Comparison of ENCODE assay signal across 20 cellular contexts in the genomic region with DNA sequence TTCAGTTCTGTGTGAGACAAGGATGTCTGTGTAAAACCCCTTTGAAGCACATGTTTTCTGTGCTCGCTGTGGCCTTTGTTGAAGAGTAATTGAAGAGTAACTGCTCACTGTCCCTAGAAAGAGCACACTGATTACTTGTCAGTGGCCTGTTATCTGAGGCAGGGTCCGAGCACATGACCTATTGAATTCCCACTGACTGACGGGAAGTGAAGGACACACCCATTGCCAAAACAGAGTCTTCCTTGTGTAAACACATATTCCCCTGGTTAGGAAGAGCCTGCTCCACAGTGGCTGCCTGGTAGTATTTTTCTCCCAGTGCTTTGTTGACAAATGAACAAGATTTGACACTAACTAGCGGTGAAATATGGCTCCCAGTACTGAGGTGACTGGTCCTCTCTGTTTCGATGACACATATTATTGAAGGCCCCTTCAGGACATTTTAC.
DNase-seq lines count a peak whose midpoint lies in the region; ATAC-seq, FAIRE-seq and TF ChIP-seq lines count a peak whose summit lies in the region.
"Had no signal": no experiment of that assay in that cellular context is flagged by ENCODE, and none has a peak within 500 bp of the region (broad histone marks: within the 10 kb centered on the region; RNA-seq: fewer than 3 reads in every experiment).

No MANE protein-coding gene starts in this region.

- H3K36me3 ChIP-seq in GM12878 (ENCODE audit: control insufficient read depth in 2 of 2, insufficient read depth in 2 of 2, low read length in 1 of 2), result no peaks in the 10 kb centered on the region
- H3K36me3 ChIP-seq: cardiac muscle cell had no signal

- H3K4me3 Mint-ChIP-seq in nephron progenitor cell, result no peak overlapping the region
- H3K4me3 Mint-ChIP-seq: activated CD4-positive, alpha-beta memory T cell treated with anti-CD3 and anti-CD28 coated beads for 36 hours had no signal

- H3K4me1 Mint-ChIP-seq in nephron progenitor cell, result peaks cover 54% of the 10 kb centered on the region

- no peaks in the 10 kb centered on the region for H3K27me3 ChIP-seq in GM12878 (replicated peaks in 1 of 2; ENCODE audit: control insufficient read depth in 2 of 2, insufficient read depth in 2 of 2, low read length in 1 of 2)
- H3K27me3 ChIP-seq: cardiac muscle cell, hepatocyte had no signal

- H3K9ac ChIP-seq in GM12878 (ENCODE audit: control insufficient read depth, insufficient read depth, low read length), result no peak overlapping the region

- no peaks in the 10 kb centered on the region for H3K36me3 Mint-ChIP-seq in nephron progenitor cell (ENCODE audit: low read depth)
- H3K36me3 Mint-ChIP-seq: activated CD4-positive, alpha-beta memory T cell treated with anti-CD3 and anti-CD28 coated beads for 36 hours had no signal

- WGBS in GM12878 (ENCODE audit: insufficient coverage, insufficient replicate concordance, low lambda C conversion rate, missing lambda C conversion rate), result 20% methylated on average over 5 of the region's 5 CpGs

- 0 out of 2 replicates have a peak overlapping the region, but pooled peaks have one; percentile 15 for H2AFZ ChIP-seq in GM12878 (ENCODE audit: control insufficient read depth, low read depth, low read length)
- H2AFZ ChIP-seq: hepatocyte had no signal

- H3K9me3 Mint-ChIP-seq in nephron progenitor cell, result no peaks in the 10 kb centered on the region
- H3K9me3 Mint-ChIP-seq: activated CD4-positive, alpha-beta memory T cell treated with anti-CD3 and anti-CD28 coated beads for 36 hours had no signal

- H4K20me1 ChIP-seq in GM12878 (ENCODE audit: control insufficient read depth, insufficient read depth), result no peaks in the 10 kb centered on the region

- CTCF ChIA-PET in GM12878 (lab: Yijun Ruan, JAX), result no interaction called here

- TF ChIP-seq RAD21 in GM12878 (IDR thresholded peaks at IDR 0.05; ENCODE audit: insufficient read depth, low read depth, low read length), result no peak

- peak overlapping the region; percentile 83 for H3K27ac Mint-ChIP-seq in nephron progenitor cell
- H3K27ac Mint-ChIP-seq: activated CD4-positive, alpha-beta memory T cell treated with anti-CD3 and anti-CD28 coated beads for 36 hours had no signal

- POLR2A ChIA-PET in GM12878 (lab: Charles Lee), result no interaction called here

- RAD21 ChIA-PET in GM12878 (lab: Charles Lee; ENCODE audit: unreplicated experiment), result no interaction called here

- no peak overlapping the region for H3K27ac ChIP-seq in GM12878 (ENCODE audit: control insufficient read depth, insufficient read depth)
- H3K27ac ChIP-seq: cardiac muscle cell, hepatocyte had no signal

- no TSS peak for BruUV-seq in GM12878 (replicated peaks; lab: Mats Ljungman, UMichigan)

- no peaks in the 10 kb centered on the region for H3K4me1 ChIP-seq in GM12878 (ENCODE audit: control insufficient read depth, insufficient read depth, low read length)

- no peak overlapping the region for H3K4me3 ChIP-seq in GM12878
- H3K4me3 ChIP-seq: cardiac muscle cell, hepatocyte had no signal

- no peak for TF ChIP-seq POLR2A in GM18505 (IDR thresholded peaks at IDR 0.05; ENCODE audit: borderline replicate concordance, extremely low read depth, insufficient read depth, insufficient read length)
- no peak for TF ChIP-seq POLR2A in GM12878 (IDR thresholded peaks at IDR 0.05; ENCODE audit: low read depth, low read length)

- no peak for DNase-seq in GM12878 (ENCODE audit: low read depth, low spot score)
- no peak for DNase-seq in nephron progenitor cell
- no peak for DNase-seq in AML-193 (lab: John Stamatoyannopoulos, UW)
- DNase-seq in activated gamma-delta T cell treated with Interleukin-2 at 50 U/mL for 16 hours, result no peak
- DNase-seq: activated CD4-positive, alpha-beta memory T cell treated with anti-CD3 and anti-CD28 coated beads for 36 hours; activated T-cell treated with anti-CD3 and anti-CD28 coated beads, Interleukin-2, amount 50 U/mL, for 48 hours; Calu3; effector memory CD4-positive, alpha-beta T cell; KBM-7; NCI-H1105; NCI-H446; OCI-M1 had no signal

- no peak overlapping the region for H3K4me2 ChIP-seq in GM12878 (ENCODE audit: control insufficient read depth, insufficient read depth)
- H3K4me2 ChIP-seq: hepatocyte had no signal

- in situ Hi-C loops in GM12878 (cut with MboI), result no loop called here

- peaks cover 8% of the 10 kb centered on the region for H3K27me3 Mint-ChIP-seq in nephron progenitor cell (ENCODE audit: low read depth, poor library complexity)

- no peaks in the 10 kb centered on the region for H3K9me3 ChIP-seq in GM12878 (replicated peaks; ENCODE audit: control insufficient read depth, insufficient read depth, low read length)

- peak; percentile 46 for ATAC-seq in GM18505 (IDR thresholded peaks at IDR 0.05; ENCODE audit: unreplicated experiment)
- peak; percentile 46 for ATAC-seq in HG03432 (IDR thresholded peaks at IDR 0.05; ENCODE audit: unreplicated experiment)
- ATAC-seq in GM12878, result peak; percentile 46
- ATAC-seq in HG02970 (IDR thresholded peaks at IDR 0.05; ENCODE audit: low FRiP score, unreplicated experiment), result no peak
- ATAC-seq in HG02763 (IDR thresholded peaks at IDR 0.05; ENCODE audit: unreplicated experiment), result no peak
- ATAC-seq: HCT116, SK-N-SH treated with all-trans-retinoic acid at 6 μM for 48 hours had no signal

- no peak for FAIRE-seq in GM12878 (lab: Jason Lieb, UNC)

- SMC1A ChIA-PET in GM12878 (lab: Charles Lee; ENCODE audit: uncharacterized antibody, unreplicated experiment), result no interaction called here

- no peak for TF ChIP-seq EP300 in GM12878 (IDR thresholded peaks at IDR 0.05; ENCODE audit: borderline replicate concordance in 1 of 2, control insufficient read depth in 1 of 2, low read depth in 2 of 2, low read length in 2 of 2)

- H3K79me2 ChIP-seq in GM12878 (ENCODE audit: control insufficient read depth, insufficient read depth, low read length), result no peaks in the 10 kb centered on the region
- H3K79me2 ChIP-seq: hepatocyte had no signal

- no peak for TF ChIP-seq CTCF in GM12878 (IDR thresholded peaks at IDR 0.05 in 2 of 3, conservative IDR thresholded peaks at IDR 0.05 in 1 of 3; ENCODE audit: control insufficient read depth in 2 of 3, extremely low read depth in 1 of 3, insufficient read depth in 1 of 3, low read depth in 3 of 3, low read length in 3 of 3)
- no peak for TF ChIP-seq CTCF in nephron progenitor cell (IDR thresholded peaks at IDR 0.05)

- intact Hi-C loops in GM12878 (cut with micrococcal nuclease; ENCODE audit: unreplicated experiment), result no loop called here

TF ChIP-seq in GM12878, 131 proteins besides CTCF, POLR2A, EP300 and RAD21:
- TF ChIP-seq SREBF2 (IDR thresholded peaks at IDR 0.05; ENCODE audit: low read length) (no peak), FOXM1 (IDR thresholded peaks at IDR 0.05; ENCODE audit: low read depth, low read length) (0 out of 2 replicates have a peak, but pooled peaks have one; percentile 20), NFIC (IDR thresholded peaks at IDR 0.05; ENCODE audit: low read depth, low read length) (peak; percentile 38; the same call in 1 of the 2 replicates), RUNX3 (IDR thresholded peaks at IDR 0.05; ENCODE audit: low read length) (0 out of 2 replicates have a peak, but pooled peaks have one; percentile 30), ASH2L (IDR thresholded peaks at IDR 0.05; ENCODE audit: borderline replicate concordance, low read depth) (no peak), IKZF2 (IDR thresholded peaks at IDR 0.05) (no peak), JUNB (IDR thresholded peaks at IDR 0.05) (peak; percentile 77), BRCA1 (IDR thresholded peaks at IDR 0.05; ENCODE audit: low read depth, low read length) (no peak), TARDBP (IDR thresholded peaks at IDR 0.05; ENCODE audit: borderline replicate concordance) (no peak), NFYA (IDR thresholded peaks at IDR 0.05; ENCODE audit: borderline replicate concordance, low read depth, low read length) (no peak), MAX (IDR thresholded peaks at IDR 0.05; ENCODE audit: low read depth, low read length) (no peak)
- TF ChIP-seq, protein P1, sequence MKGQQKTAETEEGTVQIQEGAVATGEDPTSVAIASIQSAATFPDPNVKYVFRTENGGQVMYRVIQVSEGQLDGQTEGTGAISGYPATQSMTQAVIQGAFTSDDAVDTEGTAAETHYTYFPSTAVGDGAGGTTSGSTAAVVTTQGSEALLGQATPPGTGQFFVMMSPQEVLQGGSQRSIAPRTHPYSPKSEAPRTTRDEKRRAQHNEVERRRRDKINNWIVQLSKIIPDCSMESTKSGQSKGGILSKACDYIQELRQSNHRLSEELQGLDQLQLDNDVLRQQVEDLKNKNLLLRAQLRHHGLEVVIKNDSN (IDR thresholded peaks at IDR 0.05; ENCODE audit: borderline replicate concordance, extremely low read length, insufficient read depth, low read depth, low read length), result no peak
- TF ChIP-seq, protein P2, sequence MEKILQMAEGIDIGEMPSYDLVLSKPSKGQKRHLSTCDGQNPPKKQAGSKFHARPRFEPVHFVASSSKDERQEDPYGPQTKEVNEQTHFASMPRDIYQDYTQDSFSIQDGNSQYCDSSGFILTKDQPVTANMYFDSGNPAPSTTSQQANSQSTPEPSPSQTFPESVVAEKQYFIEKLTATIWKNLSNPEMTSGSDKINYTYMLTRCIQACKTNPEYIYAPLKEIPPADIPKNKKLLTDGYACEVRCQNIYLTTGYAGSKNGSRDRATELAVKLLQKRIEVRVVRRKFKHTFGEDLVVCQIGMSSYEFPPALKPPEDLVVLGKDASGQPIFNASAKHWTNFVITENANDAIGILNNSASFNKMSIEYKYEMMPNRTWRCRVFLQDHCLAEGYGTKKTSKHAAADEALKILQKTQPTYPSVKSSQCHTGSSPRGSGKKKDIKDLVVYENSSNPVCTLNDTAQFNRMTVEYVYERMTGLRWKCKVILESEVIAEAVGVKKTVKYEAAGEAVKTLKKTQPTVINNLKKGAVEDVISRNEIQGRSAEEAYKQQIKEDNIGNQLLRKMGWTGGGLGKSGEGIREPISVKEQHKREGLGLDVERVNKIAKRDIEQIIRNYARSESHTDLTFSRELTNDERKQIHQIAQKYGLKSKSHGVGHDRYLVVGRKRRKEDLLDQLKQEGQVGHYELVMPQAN (conservative IDR thresholded peaks at IDR 0.05), result no peak
TF ChIP-seq in GM12878: peak in this region for 4.

Comparison
In these comparisons a context has a peak if more than half of its experiments do, and no peak if none do; other contexts are left out.
1. ATAC-seq: peak in GM18505 (single experiment), HG03432 (single experiment) and GM12878 (single experiment); none in HG02970 (single experiment) and HG02763 (single experiment).